In the genomic region with DNA sequence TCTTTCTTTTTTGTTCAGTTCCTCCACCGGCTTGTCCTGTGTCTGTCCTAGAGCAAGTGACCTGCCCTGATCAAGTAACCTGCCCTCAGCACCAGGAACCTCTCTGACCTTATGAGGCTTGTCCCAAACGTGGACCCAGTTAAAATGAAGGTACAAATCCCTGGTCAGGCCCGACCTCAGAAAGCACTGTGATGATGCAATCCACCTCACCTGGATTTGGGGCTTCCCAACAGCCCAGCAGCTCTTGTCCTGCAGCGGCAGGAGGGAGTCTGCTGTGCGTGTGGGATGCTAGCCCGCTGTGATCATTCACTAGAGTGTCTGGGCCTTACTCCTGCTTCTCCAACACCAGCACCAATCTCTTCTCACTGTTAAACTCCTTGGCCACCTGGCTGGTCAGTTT, we compare ENCODE assay signal across 3 cellular contexts.
TF ChIP-seq lines count a peak whose summit lies in the region.

No MANE protein-coding gene starts in this region.

TF ChIP-seq in GM23338, 12 proteins besides CTCF, POLR2A, EP300 and RAD21 (continues in another document):
- TF ChIP-seq POLR2AphosphoS5 (IDR thresholded peaks at IDR 0.05; ENCODE audit: low read depth): no peak
- no peak for TF ChIP-seq ZNF114 (CRISPR knock-in tag; IDR thresholded peaks at IDR 0.05)
- no peak for TF ChIP-seq JUNB (IDR thresholded peaks at IDR 0.05; ENCODE audit: unreplicated experiment)
- TF ChIP-seq CREB1 (CRISPR knock-in tag; IDR thresholded peaks at IDR 0.05; ENCODE audit: low read depth): no peak
- TF ChIP-seq, protein P1, sequence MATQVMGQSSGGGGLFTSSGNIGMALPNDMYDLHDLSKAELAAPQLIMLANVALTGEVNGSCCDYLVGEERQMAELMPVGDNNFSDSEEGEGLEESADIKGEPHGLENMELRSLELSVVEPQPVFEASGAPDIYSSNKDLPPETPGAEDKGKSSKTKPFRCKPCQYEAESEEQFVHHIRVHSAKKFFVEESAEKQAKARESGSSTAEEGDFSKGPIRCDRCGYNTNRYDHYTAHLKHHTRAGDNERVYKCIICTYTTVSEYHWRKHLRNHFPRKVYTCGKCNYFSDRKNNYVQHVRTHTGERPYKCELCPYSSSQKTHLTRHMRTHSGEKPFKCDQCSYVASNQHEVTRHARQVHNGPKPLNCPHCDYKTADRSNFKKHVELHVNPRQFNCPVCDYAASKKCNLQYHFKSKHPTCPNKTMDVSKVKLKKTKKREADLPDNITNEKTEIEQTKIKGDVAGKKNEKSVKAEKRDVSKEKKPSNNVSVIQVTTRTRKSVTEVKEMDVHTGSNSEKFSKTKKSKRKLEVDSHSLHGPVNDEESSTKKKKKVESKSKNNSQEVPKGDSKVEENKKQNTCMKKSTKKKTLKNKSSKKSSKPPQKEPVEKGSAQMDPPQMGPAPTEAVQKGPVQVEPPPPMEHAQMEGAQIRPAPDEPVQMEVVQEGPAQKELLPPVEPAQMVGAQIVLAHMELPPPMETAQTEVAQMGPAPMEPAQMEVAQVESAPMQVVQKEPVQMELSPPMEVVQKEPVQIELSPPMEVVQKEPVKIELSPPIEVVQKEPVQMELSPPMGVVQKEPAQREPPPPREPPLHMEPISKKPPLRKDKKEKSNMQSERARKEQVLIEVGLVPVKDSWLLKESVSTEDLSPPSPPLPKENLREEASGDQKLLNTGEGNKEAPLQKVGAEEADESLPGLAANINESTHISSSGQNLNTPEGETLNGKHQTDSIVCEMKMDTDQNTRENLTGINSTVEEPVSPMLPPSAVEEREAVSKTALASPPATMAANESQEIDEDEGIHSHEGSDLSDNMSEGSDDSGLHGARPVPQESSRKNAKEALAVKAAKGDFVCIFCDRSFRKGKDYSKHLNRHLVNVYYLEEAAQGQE (IDR thresholded peaks at IDR 0.05; ENCODE audit: unreplicated experiment): no peak
- TF ChIP-seq ETS1 (IDR thresholded peaks at IDR 0.05): no peak
- no peak for TF ChIP-seq EZH2phosphoT487 (IDR thresholded peaks at IDR 0.05; ENCODE audit: unreplicated experiment)
- no peak for TF ChIP-seq STAT1 (IDR thresholded peaks at IDR 0.05; ENCODE audit: unreplicated experiment)
- no peak for TF ChIP-seq ZNF331 (CRISPR knock-in tag; IDR thresholded peaks at IDR 0.05; ENCODE audit: low read depth)
- TF ChIP-seq EZH2 (IDR thresholded peaks at IDR 0.05; ENCODE audit: low read depth, unreplicated experiment): no peak
- TF ChIP-seq NANOG (IDR thresholded peaks at IDR 0.05; ENCODE audit: borderline replicate concordance): no peak

TF ChIP-seq in IMR-90, 13 proteins besides CTCF, POLR2A, EP300 and RAD21:
- peak; percentile 56; the same call in 1 of the 2 replicates for TF ChIP-seq CEBPB (IDR thresholded peaks at IDR 0.05; ENCODE audit: low read depth, low read length)
- no peak for TF ChIP-seq SMC3 (IDR thresholded peaks at IDR 0.05; ENCODE audit: low read depth, low read length)

TF ChIP-seq in K562, 482 proteins besides CTCF, POLR2A, EP300 and RAD21:
- TF ChIP-seq KAT7 (CRISPR knock-in tag; IDR thresholded peaks at IDR 0.05; ENCODE audit: borderline replicate concordance) (no peak), CEBPG (CRISPR knock-in tag; IDR thresholded peaks at IDR 0.05) (no peak), CEBPG (tag; conservative IDR thresholded peaks at IDR 0.05 in 1 of 2, IDR thresholded peaks at IDR 0.05 in 1 of 2) (0 out of 4 replicates have a peak, but pooled peaks of 1 of the 2 experiments have one; percentile 24), ZNF143 (CRISPR knock-in tag; IDR thresholded peaks at IDR 0.05) (no peak), CHD4 (IDR thresholded peaks at IDR 0.05; ENCODE audit: insufficient read depth, insufficient replicate concordance, low read depth, low read length, poor library complexity, severe bottlenecking) (no peak)
- TF ChIP-seq, protein P2, sequence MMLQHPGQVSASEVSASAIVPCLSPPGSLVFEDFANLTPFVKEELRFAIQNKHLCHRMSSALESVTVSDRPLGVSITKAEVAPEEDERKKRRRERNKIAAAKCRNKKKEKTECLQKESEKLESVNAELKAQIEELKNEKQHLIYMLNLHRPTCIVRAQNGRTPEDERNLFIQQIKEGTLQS (IDR thresholded peaks at IDR 0.05): peak; percentile 57
- TF ChIP-seq, protein P2 (CRISPR knock-in tag; conservative IDR thresholded peaks at IDR 0.05): no peak
- TF ChIP-seq, protein P3, sequence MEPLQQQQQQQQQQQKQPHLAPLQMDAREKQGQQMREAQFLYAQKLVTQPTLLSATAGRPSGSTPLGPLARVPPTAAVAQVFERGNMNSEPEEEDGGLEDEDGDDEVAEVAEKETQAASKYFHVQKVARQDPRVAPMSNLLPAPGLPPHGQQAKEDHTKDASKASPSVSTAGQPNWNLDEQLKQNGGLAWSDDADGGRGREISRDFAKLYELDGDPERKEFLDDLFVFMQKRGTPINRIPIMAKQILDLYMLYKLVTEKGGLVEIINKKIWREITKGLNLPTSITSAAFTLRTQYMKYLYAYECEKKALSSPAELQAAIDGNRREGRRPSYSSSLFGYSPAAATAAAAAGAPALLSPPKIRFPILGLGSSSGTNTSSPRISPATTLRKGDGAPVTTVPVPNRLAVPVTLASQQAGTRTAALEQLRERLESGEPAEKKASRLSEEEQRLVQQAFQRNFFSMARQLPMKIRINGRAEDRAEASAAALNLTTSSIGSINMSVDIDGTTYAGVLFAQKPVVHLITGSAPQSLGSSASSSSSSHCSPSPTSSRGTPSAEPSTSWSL (CRISPR knock-in tag; IDR thresholded peaks at IDR 0.05; ENCODE audit: borderline replicate concordance): no peak
